Comparison of ENCODE assay signal across 13 cellular contexts in the genomic region with DNA sequence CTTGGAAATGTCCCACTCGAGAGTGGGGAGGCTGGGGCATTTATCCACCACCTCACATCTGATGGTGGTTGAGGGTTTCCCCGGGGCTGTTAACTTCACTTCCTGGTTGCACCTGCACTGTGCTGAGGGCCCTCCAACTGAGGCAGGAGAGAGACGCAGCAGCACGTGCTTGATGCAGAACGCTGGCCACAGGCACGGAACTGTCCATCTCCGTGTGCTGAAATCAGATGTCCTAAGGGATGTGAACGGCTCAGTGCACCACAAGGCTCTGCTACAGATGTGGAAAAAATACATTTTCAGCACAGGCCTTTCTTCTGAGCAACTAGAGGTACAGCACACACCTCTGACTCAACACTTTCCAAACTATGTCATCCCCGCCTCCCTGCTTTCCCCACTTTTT.
"Had no signal": no experiment of that assay in that cellular context is flagged by ENCODE, and none has a peak within 500 bp of the region (broad histone marks: within the 10 kb centered on the region; RNA-seq: fewer than 3 reads in every experiment).

No MANE protein-coding gene starts in this region.

- H3K4me1 Mint-ChIP-seq: naive thymus-derived CD4-positive, alpha-beta T cell; stimulated activated effector memory CD8-positive, alpha-beta T cell treated with anti-CD3 and anti-CD28 coated beads, Interleukin-12 subunit alpha, Interleukin-12 subunit beta, amount 100 ng/mL, for 72 hours had no signal

- H3K4me1 ChIP-seq: gastroesophageal sphincter, thyroid gland, uterus had no signal

- H3K9me3 ChIP-seq: gastroesophageal sphincter, thyroid gland, uterus had no signal

- H3K27ac Mint-ChIP-seq: activated CD4-positive, alpha-beta memory T cell treated with anti-CD3 and anti-CD28 coated beads for 36 hours; activated T-cell treated with anti-CD3 and anti-CD28 coated beads, Interleukin-2, amount 50 U/mL, for 72 hours; naive thymus-derived CD4-positive, alpha-beta T cell; stimulated activated effector memory CD8-positive, alpha-beta T cell treated with anti-CD3 and anti-CD28 coated beads, Interleukin-12 subunit alpha, Interleukin-12 subunit beta, amount 100 ng/mL, for 72 hours had no signal

- ATAC-seq: activated T-cell treated with anti-CD3 and anti-CD28 coated beads, Interleukin-2, amount 50 U/mL, for 72 hours; gastroesophageal sphincter; naive thymus-derived CD4-positive, alpha-beta T cell; right cardiac atrium; stimulated activated effector memory CD8-positive, alpha-beta T cell treated with anti-CD3 and anti-CD28 coated beads, Interleukin-12 subunit alpha, Interleukin-12 subunit beta, amount 100 ng/mL, for 72 hours had no signal

- H3K27ac ChIP-seq: gastroesophageal sphincter, thyroid gland, uterus, VCaP had no signal

- H3K36me3 Mint-ChIP-seq: activated CD4-positive, alpha-beta memory T cell treated with anti-CD3 and anti-CD28 coated beads for 36 hours; naive thymus-derived CD4-positive, alpha-beta T cell; stimulated activated effector memory CD8-positive, alpha-beta T cell treated with anti-CD3 and anti-CD28 coated beads, Interleukin-12 subunit alpha, Interleukin-12 subunit beta, amount 100 ng/mL, for 72 hours had no signal

- H3K27me3 ChIP-seq: thyroid gland, uterus had no signal

- DNase-seq: activated CD4-positive, alpha-beta memory T cell treated with anti-CD3 and anti-CD28 coated beads for 36 hours; activated CD8-positive, alpha-beta memory T cell treated with anti-CD3 and anti-CD28 coated beads, Interleukin-2, amount 50 U/mL, for 4 hours; activated T-cell treated with anti-CD3 and anti-CD28 coated beads, Interleukin-2, amount 50 U/mL, for 72 hours; caudate nucleus; cortex of kidney; effector CD8-positive, alpha-beta T cell; naive thymus-derived CD4-positive, alpha-beta T cell; right cardiac atrium; thyroid gland; uterus had no signal

- H3K4me3 ChIP-seq: gastroesophageal sphincter, thyroid gland, uterus had no signal

- H3K36me3 ChIP-seq: gastroesophageal sphincter, thyroid gland, uterus had no signal

- H3K9me3 Mint-ChIP-seq: activated CD4-positive, alpha-beta memory T cell treated with anti-CD3 and anti-CD28 coated beads for 36 hours; activated T-cell treated with anti-CD3 and anti-CD28 coated beads, Interleukin-2, amount 50 U/mL, for 72 hours; stimulated activated effector memory CD8-positive, alpha-beta T cell treated with anti-CD3 and anti-CD28 coated beads, Interleukin-12 subunit alpha, Interleukin-12 subunit beta, amount 100 ng/mL, for 72 hours had no signal

- H3K4me3 Mint-ChIP-seq: activated CD4-positive, alpha-beta memory T cell treated with anti-CD3 and anti-CD28 coated beads for 36 hours; activated T-cell treated with anti-CD3 and anti-CD28 coated beads, Interleukin-2, amount 50 U/mL, for 72 hours; naive thymus-derived CD4-positive, alpha-beta T cell; stimulated activated effector memory CD8-positive, alpha-beta T cell treated with anti-CD3 and anti-CD28 coated beads, Interleukin-12 subunit alpha, Interleukin-12 subunit beta, amount 100 ng/mL, for 72 hours had no signal
